Comparison of ENCODE assay signal across 16 cellular contexts in genomic region chr4:56371426-56372220, GRCh38. TPM values are rescaled to one million over a fixed set of nuclear protein-coding genes. Genes with fewer than 3 reads are reported as not detected.
DNase-seq lines count a peak whose midpoint lies in the region; ATAC-seq and TF ChIP-seq lines count a peak whose summit lies in the region.
"Had no signal": no experiment of that assay in that cellular context is flagged by ENCODE, and none has a peak within 500 bp of the region (broad histone marks: within the 10 kb centered on the region; RNA-seq: fewer than 3 reads in every experiment).

No MANE protein-coding gene starts in this region.

- H3K4me3 Mint-ChIP-seq in HFFc6 (no peak overlapping the region), memory B cell (no peak overlapping the region), type B pancreatic cell (no peak overlapping the region)
- no peak overlapping the region for H3K4me3 Mint-ChIP-seq in stimulated activated effector memory CD8-positive, alpha-beta T cell treated with anti-CD3 and anti-CD28 coated beads, Interleukin-12 subunit alpha, Interleukin-12 subunit beta, amount 100 ng/mL, for 72 hours
- H3K4me3 Mint-ChIP-seq: CD8-positive, alpha-beta memory T cell had no signal

- H3K27ac ChIP-seq in WERI-Rb-1: peak overlapping the region; percentile 66
- H3K27ac ChIP-seq in stomach: no peak overlapping the region

- no peaks in the 10 kb centered on the region for H3K27me3 ChIP-seq in WERI-Rb-1 (ENCODE audit: insufficient read depth, low read depth, severe bottlenecking)
- no peaks in the 10 kb centered on the region for H3K27me3 ChIP-seq in stomach
- H3K27me3 ChIP-seq: BE2C had no signal

- TF ChIP-seq POLR2A in stomach (IDR thresholded peaks at IDR 0.05): no peak

- TF ChIP-seq CTCF in HFFc6 (IDR thresholded peaks at IDR 0.05): no peak
- no peak for TF ChIP-seq CTCF in WERI-Rb-1 (IDR thresholded peaks at IDR 0.05; ENCODE audit: low read depth, low read length)
- TF ChIP-seq CTCF in stomach (IDR thresholded peaks at IDR 0.05): no peak
- no peak for TF ChIP-seq CTCF in type B pancreatic cell (conservative IDR thresholded peaks at IDR 0.05)

- DNase-seq in HFFc6: no peak
- DNase-seq in WERI-Rb-1: peak; percentile 71
- no peak for DNase-seq in memory B cell (ENCODE audit: low spot score in 2 of 2)
- no peak for DNase-seq in stimulated activated effector memory CD8-positive, alpha-beta T cell treated with anti-CD3 and anti-CD28 coated beads, Interleukin-12 subunit alpha, Interleukin-12 subunit beta, amount 100 ng/mL, for 72 hours (ENCODE audit: low spot score in 2 of 2)
- no peak for DNase-seq in stomach
- DNase-seq in type B pancreatic cell (ENCODE audit: extremely low spot score, unreplicated experiment): no peak
- DNase-seq: BE2C; CD8-positive, alpha-beta memory T cell; H7; Karpas-422; NCI-H1417; NCI-H2029 treated with DMSO at 0.1 percent for 48 hours; NCI-H526; PC-3; SK-N-SH had no signal

- no peak for ATAC-seq in memory B cell (ENCODE audit: low read depth)
- no peak for ATAC-seq in stimulated activated effector memory CD8-positive, alpha-beta T cell treated with anti-CD3 and anti-CD28 coated beads, Interleukin-12 subunit alpha, Interleukin-12 subunit beta, amount 100 ng/mL, for 72 hours
- ATAC-seq in HG02678 (IDR thresholded peaks at IDR 0.05; ENCODE audit: unreplicated experiment): no peak
- ATAC-seq: PC-3 had no signal

- H3K4me3 ChIP-seq in WERI-Rb-1 (ENCODE audit: low read depth, low read length) (no peak overlapping the region; the same call in 1 of the 2 replicates), stomach (no peak overlapping the region)

- WGBS in stomach, 5 donors: 66 to 80% (median 77%) methylated on average over 8 of the region's 8 CpGs

- H3K36me3 Mint-ChIP-seq in HFFc6 (ENCODE audit: low read depth): peaks cover 10% of the 10 kb centered on the region
- peaks cover 25% of the 10 kb centered on the region for H3K36me3 Mint-ChIP-seq in memory B cell
- peaks cover 25% of the 10 kb centered on the region for H3K36me3 Mint-ChIP-seq in stimulated activated effector memory CD8-positive, alpha-beta T cell treated with anti-CD3 and anti-CD28 coated beads, Interleukin-12 subunit alpha, Interleukin-12 subunit beta, amount 100 ng/mL, for 72 hours
- H3K36me3 Mint-ChIP-seq in type B pancreatic cell: peaks cover 26% of the 10 kb centered on the region

- H3K9me3 ChIP-seq in WERI-Rb-1 (ENCODE audit: severe bottlenecking) (no peaks in the 10 kb centered on the region), stomach (no peaks in the 10 kb centered on the region)
- H3K9me3 ChIP-seq: BE2C, SK-N-SH had no signal

- H3K4me1 ChIP-seq in stomach: peaks cover 0 to 5% (median 0%) of the 10 kb centered on the region in 4 donors
- H3K4me1 ChIP-seq: BE2C had no signal

- H3K9me3 Mint-ChIP-seq in HFFc6 (no peaks in the 10 kb centered on the region), memory B cell (no peaks in the 10 kb centered on the region), type B pancreatic cell (peaks cover 3% of the 10 kb centered on the region)
- H3K9me3 Mint-ChIP-seq in stimulated activated effector memory CD8-positive, alpha-beta T cell treated with anti-CD3 and anti-CD28 coated beads, Interleukin-12 subunit alpha, Interleukin-12 subunit beta, amount 100 ng/mL, for 72 hours: no peaks in the 10 kb centered on the region

- intact Hi-C loops in stomach (cut with DNase I; ENCODE audit: low total_unique reads): no loop called here

- H3K4me1 Mint-ChIP-seq in HFFc6 (ENCODE audit: low read depth) (peaks cover 12% of the 10 kb centered on the region), memory B cell (no peaks in the 10 kb centered on the region), type B pancreatic cell (ENCODE audit: unreplicated experiment) (no peaks in the 10 kb centered on the region)
- H3K4me1 Mint-ChIP-seq in stimulated activated effector memory CD8-positive, alpha-beta T cell treated with anti-CD3 and anti-CD28 coated beads, Interleukin-12 subunit alpha, Interleukin-12 subunit beta, amount 100 ng/mL, for 72 hours: peaks cover 4% of the 10 kb centered on the region

- TF ChIP-seq EP300 in stomach (IDR thresholded peaks at IDR 0.05): no peak

- H3K36me3 ChIP-seq in WERI-Rb-1 (peaks cover 12% of the 10 kb centered on the region), stomach (peaks cover 0 to 33% (median 27%) of the 10 kb centered on the region in 4 donors)

- no peaks in the 10 kb centered on the region for H3K27me3 Mint-ChIP-seq in HFFc6 (ENCODE audit: insufficient read depth)
- no peaks in the 10 kb centered on the region for H3K27me3 Mint-ChIP-seq in memory B cell
- H3K27me3 Mint-ChIP-seq in type B pancreatic cell: no peaks in the 10 kb centered on the region
- H3K27me3 Mint-ChIP-seq: CD8-positive, alpha-beta memory T cell had no signal

- H3K27ac Mint-ChIP-seq in HFFc6: peak overlapping the region; percentile 15; the same call in 1 of the 2 replicates
- H3K27ac Mint-ChIP-seq in memory B cell: peak overlapping the region; percentile 26
- H3K27ac Mint-ChIP-seq in stimulated activated effector memory CD8-positive, alpha-beta T cell treated with anti-CD3 and anti-CD28 coated beads, Interleukin-12 subunit alpha, Interleukin-12 subunit beta, amount 100 ng/mL, for 72 hours: peak overlapping the region; percentile 4
- no peak overlapping the region for H3K27ac Mint-ChIP-seq in type B pancreatic cell

RNA-seq across cellular contexts. Expression of gene AASDH, which starts 15.7 kb away (rescaled TPM):
- total RNA-seq in HFFc6 (2021; fragmentation: NEBNext Ultra II Directional; extraction: Animal tissue kit (Norgen Biotek cat#: 25700)): 10 to 100 TPM in 1 of 6 experiments, 1 to 10 TPM in 5; 6.7 to 10.1 (median 8.4) TPM
- total RNA-seq in stomach (10 to 100 TPM in 4 of 5 donors, 1 to 10 TPM in 1; 5.2 to 58.0 (median 16.2) TPM), type B pancreatic cell (ENCODE audit: low replicate concordance) (16.7 and 19.2 TPM in 2 replicates)
- polyA plus RNA-seq in stomach: 1 to 10 TPM; 2.8 to 3.5 (median 2.9) TPM
